1 cellular context compared by ENCODE assay signal in genomic region chr17:7716901-7717755, GRCh38.
TF ChIP-seq lines count a peak whose summit lies in the region.

DNAH2 (plus strand) TSS chr17:7717744; CDS start chr17:7719735, 1,991 bp downstream.

TF ChIP-seq in HEK293, 187 proteins besides CTCF, POLR2A, EP300 and RAD21 (continued from another document and continues in another):
- TF ChIP-seq ZNF280C (tag by site-specific recombination; IDR thresholded peaks at IDR 0.05) (no peak), ZNF248 (tag by site-specific recombination; IDR thresholded peaks at IDR 0.05) (no peak), ZNF518A (tag by site-specific recombination; conservative IDR thresholded peaks at IDR 0.05; ENCODE audit: low read depth) (peak; percentile 62; the same call in 1 of the 2 replicates), ZNF423 (tag by site-specific recombination; IDR thresholded peaks at IDR 0.05) (peak; percentile 69), ZNF530 (tag by site-specific recombination; IDR thresholded peaks at IDR 0.05; ENCODE audit: low read depth) (no peak), ZBTB11 (tag by site-specific recombination; conservative IDR thresholded peaks at IDR 0.05; ENCODE audit: low read depth) (peak; percentile 66), INSM2 (tag by site-specific recombination; IDR thresholded peaks at IDR 0.05) (peak; percentile 89), ZNF211 (tag by site-specific recombination; IDR thresholded peaks at IDR 0.05; ENCODE audit: low read depth) (no peak), SALL2 (tag by site-specific recombination; IDR thresholded peaks at IDR 0.05; ENCODE audit: borderline replicate concordance) (peak; percentile 86; the same call in 1 of the 2 replicates), ZNF404 (tag by site-specific recombination; IDR thresholded peaks at IDR 0.05) (no peak), ZSCAN5A (tag by site-specific recombination; IDR thresholded peaks at IDR 0.05) (peak; percentile 58; the same call in 1 of the 2 replicates), ZNF169 (tag by site-specific recombination; IDR thresholded peaks at IDR 0.05) (no peak), PATZ1 (tag by site-specific recombination; IDR thresholded peaks at IDR 0.05) (peak; percentile 92), ZNF175 (tag by site-specific recombination; IDR thresholded peaks at IDR 0.05) (no peak), ZNF37A (tag by site-specific recombination; IDR thresholded peaks at IDR 0.05) (no peak), ZNF341 (tag by site-specific recombination; IDR thresholded peaks at IDR 0.05; ENCODE audit: low read depth) (peak; percentile 20), ATF2 (tag by site-specific recombination; IDR thresholded peaks at IDR 0.05; ENCODE audit: low read depth) (peak; percentile 33; the same call in 1 of the 2 replicates), ZNF19 (tag by site-specific recombination; IDR thresholded peaks at IDR 0.05; ENCODE audit: low read depth) (no peak), EGR2 (tag by site-specific recombination; IDR thresholded peaks at IDR 0.05; ENCODE audit: low read depth) (peak; percentile 83), KLF16 (tag by site-specific recombination; IDR thresholded peaks at IDR 0.05) (peak; percentile 100), ZNF48 (tag by site-specific recombination; IDR thresholded peaks at IDR 0.05) (no peak), ZNF398 (tag by site-specific recombination; IDR thresholded peaks at IDR 0.05) (peak; percentile 88), ZIC2 (tag by site-specific recombination; IDR thresholded peaks at IDR 0.05) (peak; percentile 83), ZNF776 (tag by site-specific recombination; IDR thresholded peaks at IDR 0.05; ENCODE audit: borderline replicate concordance) (no peak), ZNF560 (tag by site-specific recombination; IDR thresholded peaks at IDR 0.05; ENCODE audit: borderline replicate concordance) (no peak), ZNF549 (tag by site-specific recombination; IDR thresholded peaks at IDR 0.05) (no peak), ZNF701 (tag by site-specific recombination; IDR thresholded peaks at IDR 0.05) (peak; percentile 79; the same call in 1 of the 2 replicates), ZSCAN4 (tag by site-specific recombination; IDR thresholded peaks at IDR 0.05) (peak; percentile 81), ZNF26 (tag by site-specific recombination; IDR thresholded peaks at IDR 0.05) (no peak), ZNF132 (tag by site-specific recombination; IDR thresholded peaks at IDR 0.05; ENCODE audit: borderline replicate concordance) (no peak), ZBTB48 (tag by site-specific recombination; IDR thresholded peaks at IDR 0.05) (peak; percentile 97), OSR2 (tag by site-specific recombination; IDR thresholded peaks at IDR 0.05) (no peak), ZNF473 (tag by site-specific recombination; IDR thresholded peaks at IDR 0.05) (no peak), TRIM28 (IDR thresholded peaks at IDR 0.05; ENCODE audit: borderline replicate concordance, low read length) (0 out of 2 replicates have a peak, but pooled peaks have one; percentile 38)
